ENCODE assay signal across 8 cellular contexts in the genomic region with DNA sequence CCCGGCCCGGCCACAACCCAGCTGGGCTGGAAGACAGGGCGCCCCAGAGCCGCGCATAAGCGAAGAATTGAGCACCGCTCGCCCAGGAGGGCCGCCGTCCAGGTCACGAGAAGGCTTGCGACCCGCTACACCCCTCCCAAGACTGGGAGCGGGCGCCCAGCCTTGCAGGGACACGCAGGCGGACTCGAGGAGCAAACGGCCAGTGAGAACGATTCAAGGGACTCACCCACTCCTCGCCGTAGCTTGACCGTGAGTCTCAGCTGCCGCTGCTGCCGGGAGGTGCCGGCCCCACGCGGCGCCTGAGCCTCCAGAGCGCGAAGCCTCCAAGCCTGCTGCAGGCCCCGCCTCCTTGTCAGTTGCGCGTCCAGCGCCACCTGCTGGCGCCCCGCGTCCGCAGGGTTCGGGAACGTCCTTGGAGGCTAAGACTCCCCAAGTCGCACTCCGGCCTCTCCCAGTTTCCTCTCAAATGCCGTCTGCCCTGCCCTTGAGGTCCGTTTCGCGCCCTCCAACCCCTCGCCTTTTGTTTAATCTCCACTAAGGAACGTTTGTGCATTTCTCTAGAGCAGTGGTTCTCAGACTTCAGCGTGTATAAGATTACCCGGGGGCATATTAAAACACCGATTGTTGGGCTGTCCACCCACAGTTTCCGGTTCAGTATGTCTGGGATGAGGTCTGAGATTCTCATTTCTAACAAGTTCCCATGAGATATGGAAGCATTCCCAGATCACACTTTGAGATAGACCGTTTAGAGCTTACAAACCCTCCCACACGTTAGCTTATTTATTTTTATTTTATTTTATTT. TPM values are rescaled to one million over a fixed set of nuclear protein-coding genes. Genes with fewer than 3 reads are reported as not detected.
DNase-seq lines count a peak whose midpoint lies in the region; ATAC-seq and TF ChIP-seq lines count a peak whose summit lies in the region.
"Not testable (repeated sequence)": the region's sequence is repeated elsewhere in the genome, so short reads cannot be mapped to it uniquely, and the experiment has no call there.

A gene (minus strand): TSS at position 301 of the 802 bp plus-strand sequence. CDS start 5,333 bp downstream, outside the sequence.

- peaks cover 18% of the 10 kb centered on the region for H3K27me3 Mint-ChIP-seq in activated naive CD4-positive, alpha-beta T cell treated with anti-CD3 and anti-CD28 coated beads for 36 hours (ENCODE audit: low read depth)
- H3K27me3 Mint-ChIP-seq in neural progenitor cell (ENCODE audit: insufficient read depth, low read depth) = not testable (repeated sequence)
- peaks cover 11% of the 10 kb centered on the region for H3K27me3 Mint-ChIP-seq in stimulated activated memory B cell treated with anti-CD40 and anti-IgM and Interleukin-4, amounts not matched to agents 10 μg/mL and 1 μg/mL and 100 μg/mL, for 72 hours

- peak within 1 kb of the TSS; percentile 77 to 90; a peak in 3 of 4 replicates for H4K8ac ChIP-seq in IMR-90 (ENCODE audit: low read depth in 2 of 2, low read length in 2 of 2)

- H2BK120ac ChIP-seq in IMR-90 (ENCODE audit: low read depth, low read length) = peak within 1 kb of the TSS; percentile 68

- not testable (repeated sequence) for H3K4me1 Mint-ChIP-seq in activated naive CD4-positive, alpha-beta T cell treated with anti-CD3 and anti-CD28 coated beads for 36 hours (ENCODE audit: low read depth); neural progenitor cell; stimulated activated memory B cell treated with anti-CD40 and anti-IgM and Interleukin-4, amounts not matched to agents 10 μg/mL and 1 μg/mL and 100 μg/mL, for 72 hours

- dilution Hi-C loops in IMR-90 (cut with HindIII; ENCODE audit: low sequenced_read_pairs, unreplicated experiment) = loop anchor here (25.0 kb wide), 1 partner anchor 388 kb away; no protein-coding TSS in a partner anchor

- not testable (repeated sequence) for H2BK15ac ChIP-seq in IMR-90 (ENCODE audit: low read depth, low read length)

- peak; percentile 34 for TF ChIP-seq RAD21 in IMR-90 (IDR thresholded peaks at IDR 0.05; ENCODE audit: low read length)

- in situ Hi-C loops in IMR-90 (cut with MboI; ENCODE audit: low sequenced_read_pairs) = not testable (repeated sequence)

- TF ChIP-seq CTCF in DND-41 (IDR thresholded peaks at IDR 0.05; ENCODE audit: borderline replicate concordance, extremely low read depth, low read length, poor library complexity, severe bottlenecking) = peak; percentile 64
- peak; percentile 71 for TF ChIP-seq CTCF in IMR-90 (conservative IDR thresholded peaks at IDR 0.05; ENCODE audit: low read depth, low read length)
- TF ChIP-seq CTCF in gastroesophageal sphincter (IDR thresholded peaks at IDR 0.05) = peak; percentile 55 to 84 (median 68)
- peak; percentile 71 for TF ChIP-seq CTCF in neural progenitor cell (IDR thresholded peaks at IDR 0.05)

- H3K36me3 ChIP-seq in DND-41 (ENCODE audit: insufficient read depth, low read length); IMR-90 (ENCODE audit: control insufficient read depth, insufficient read depth, low read length); gastroesophageal sphincter; neural progenitor cell: not testable (repeated sequence)

- not testable (repeated sequence) for H3K4me2 ChIP-seq in DND-41 (ENCODE audit: insufficient read depth, low read length)
- peak within 1 kb of the TSS; percentile 70 for H3K4me2 ChIP-seq in IMR-90 (ENCODE audit: low read depth, low read length)
- peak within 1 kb of the TSS; percentile 76 for H3K4me2 ChIP-seq in neural progenitor cell

- not testable (repeated sequence) for H4K5ac ChIP-seq in IMR-90 (ENCODE audit: low read depth, low read length)

- H3K9me3 Mint-ChIP-seq in activated naive CD4-positive, alpha-beta T cell treated with anti-CD3 and anti-CD28 coated beads for 36 hours; neural progenitor cell; stimulated activated memory B cell treated with anti-CD40 and anti-IgM and Interleukin-4, amounts not matched to agents 10 μg/mL and 1 μg/mL and 100 μg/mL, for 72 hours: not testable (repeated sequence)

- not testable (repeated sequence) for H3K9me1 ChIP-seq in IMR-90 (ENCODE audit: insufficient read depth, low read length)

- H3K9me3 ChIP-seq in DND-41 (ENCODE audit: insufficient read depth, low read length, severe bottlenecking); IMR-90 (ENCODE audit: control insufficient read depth, insufficient read depth, low read length); gastroesophageal sphincter; neural progenitor cell (ENCODE audit: low read depth): not testable (repeated sequence)

- not testable (repeated sequence) for TF ChIP-seq EP300 in gastroesophageal sphincter (IDR thresholded peaks at IDR 0.05)

- not testable (repeated sequence) for H3K79me1 ChIP-seq in IMR-90 (ENCODE audit: low read depth in 1 of 2, low read length in 2 of 2)

- H3K18ac ChIP-seq in IMR-90 (ENCODE audit: low read depth, low read length) = not testable (repeated sequence)

- H3K27ac Mint-ChIP-seq in activated naive CD4-positive, alpha-beta T cell treated with anti-CD3 and anti-CD28 coated beads for 36 hours; neural progenitor cell: not testable (repeated sequence)
- H3K27ac Mint-ChIP-seq in stimulated activated memory B cell treated with anti-CD40 and anti-IgM and Interleukin-4, amounts not matched to agents 10 μg/mL and 1 μg/mL and 100 μg/mL, for 72 hours = peak within 1 kb of the TSS; percentile 46

- not testable (repeated sequence) for H3F3A ChIP-seq in neural progenitor cell (ENCODE audit: low read depth)

- not testable (repeated sequence) for DNase-seq in DND-41
- DNase-seq in IMR-90 (peak; percentile 86), SIG-M5 treated with dmso at 0.1 percent for 504 hours (lab: John Stamatoyannopoulos, UW; ENCODE audit: unreplicated experiment) (peak; percentile 6), neural progenitor cell (ENCODE audit: low spot score) (peak; percentile 94)
- DNase-seq in activated naive CD4-positive, alpha-beta T cell treated with anti-CD3 and anti-CD28 coated beads for 36 hours = peak; percentile 90

- H4K20me1 ChIP-seq in DND-41 (ENCODE audit: insufficient read depth, low read length); IMR-90 (ENCODE audit: insufficient read depth, low read length); neural progenitor cell (ENCODE audit: low read depth): not testable (repeated sequence)

- H3K56ac ChIP-seq in IMR-90 (ENCODE audit: extremely low read depth, insufficient read depth, low read length) = not testable (repeated sequence)

- not testable (repeated sequence) for H3K14ac ChIP-seq in IMR-90 (replicated peaks; ENCODE audit: low read depth, low read length)

- not testable (repeated sequence) for H3K23ac ChIP-seq in IMR-90 (ENCODE audit: low read depth, low read length)

- not testable (repeated sequence) for H3K4me3 Mint-ChIP-seq in activated naive CD4-positive, alpha-beta T cell treated with anti-CD3 and anti-CD28 coated beads for 36 hours
- peak within 1 kb of the TSS; percentile 65 for H3K4me3 Mint-ChIP-seq in neural progenitor cell
- peak within 1 kb of the TSS; percentile 67 for H3K4me3 Mint-ChIP-seq in stimulated activated memory B cell treated with anti-CD40 and anti-IgM and Interleukin-4, amounts not matched to agents 10 μg/mL and 1 μg/mL and 100 μg/mL, for 72 hours

- H3K4ac ChIP-seq in IMR-90 (ENCODE audit: low read depth, low read length) = not testable (repeated sequence)

- H3K36me3 Mint-ChIP-seq in activated naive CD4-positive, alpha-beta T cell treated with anti-CD3 and anti-CD28 coated beads for 36 hours (ENCODE audit: low read depth); neural progenitor cell; stimulated activated memory B cell treated with anti-CD40 and anti-IgM and Interleukin-4, amounts not matched to agents 10 μg/mL and 1 μg/mL and 100 μg/mL, for 72 hours: not testable (repeated sequence)

- H2AFZ ChIP-seq in DND-41 (ENCODE audit: low read depth, low read length) = not testable (repeated sequence)
- H2AFZ ChIP-seq in IMR-90 (replicated peaks; ENCODE audit: low read length, poor library complexity) (peak within 1 kb of the TSS; percentile 80), neural progenitor cell (replicated peaks) (peak within 1 kb of the TSS; percentile 86)

- intact Hi-C loops in IMR-90 (cut with micrococcal nuclease) = loop anchor here (1.0 kb wide), 1 partner anchor 390 kb away; no protein-coding TSS in a partner anchor
- intact Hi-C loops in activated naive CD4-positive, alpha-beta T cell treated with anti-CD3 and anti-CD28 coated beads for 36 hours (cut with micrococcal nuclease) = loop anchor here (1.0 to 2.0 kb wide), 2 partner anchors 47 to 390 kb away; no protein-coding TSS in a partner anchor

- not testable (repeated sequence) for BruUV-seq in IMR-90 (replicated peaks; lab: Mats Ljungman, UMichigan)

- not testable (repeated sequence) for H3K4me3 ChIP-seq in DND-41 (ENCODE audit: low read depth in 1 of 2, low read length in 2 of 2)
- H3K4me3 ChIP-seq in IMR-90 (ENCODE audit: insufficient read depth, low read depth, low read length) (peak within 1 kb of the TSS; percentile 56), gastroesophageal sphincter (peak within 1 kb of the TSS; percentile 16 to 42), neural progenitor cell (peak within 1 kb of the TSS; percentile 37)

- POLR2A ChIA-PET in IMR-90 (lab: Charles Lee; ENCODE audit: unreplicated experiment) = not testable (repeated sequence)

- H3K4me1 ChIP-seq in DND-41 (ENCODE audit: insufficient read depth, low read length); IMR-90 (ENCODE audit: control insufficient read depth, insufficient read depth, low read length); gastroesophageal sphincter; neural progenitor cell: not testable (repeated sequence)

- H2AK5ac ChIP-seq in IMR-90 (ENCODE audit: low read depth, low read length) = not testable (repeated sequence)

- TF ChIP-seq POLR2A in IMR-90 (IDR thresholded peaks at IDR 0.05; ENCODE audit: low read depth, low read length); gastroesophageal sphincter (IDR thresholded peaks at IDR 0.05): not testable (repeated sequence)

- H3K9ac ChIP-seq in DND-41 (ENCODE audit: low read depth, low read length); neural progenitor cell: not testable (repeated sequence)
- peak within 1 kb of the TSS; percentile 59 for H3K9ac ChIP-seq in IMR-90 (ENCODE audit: low read depth, low read length)

- not testable (repeated sequence) for H3K79me2 ChIP-seq in DND-41 (ENCODE audit: insufficient read depth, low read length); neural progenitor cell (ENCODE audit: low read depth)

- not testable (repeated sequence) for H4K91ac ChIP-seq in IMR-90 (ENCODE audit: insufficient read depth, low read depth, low read length)

- ATAC-seq in DND-41 (ENCODE audit: insufficient read depth, low read depth) (peak; percentile 61; the same call in 2 of the 3 replicates), GM21786 (IDR thresholded peaks at IDR 0.05; ENCODE audit: unreplicated experiment) (peak; percentile 86), IMR-90 (ENCODE audit: low read depth) (peak; percentile 85), gastroesophageal sphincter (peak; percentile 95)
- ATAC-seq in stimulated activated memory B cell treated with anti-CD40 and anti-IgM and Interleukin-4, amounts not matched to agents 10 μg/mL and 1 μg/mL and 100 μg/mL, for 72 hours = peak; percentile 96

- H2BK20ac ChIP-seq in IMR-90 (ENCODE audit: low read depth, low read length) = peak within 1 kb of the TSS; percentile 18; the same call in 1 of the 2 replicates

- 8% methylated on average over 15 of the region's 55 CpGs; no CpG with 5 or more reads in 1 of the 2 experiments for WGBS in IMR-90 (ENCODE audit: extremely low coverage in 2 of 2, insufficient read length in 1 of 2), 2 experiments
- 18 to 28% methylated on average over 7 to 13 of the region's 55 CpGs for WGBS in gastroesophageal sphincter (ENCODE audit: low coverage in 1 of 2), 2 donors

- H2AK9ac ChIP-seq in IMR-90 (replicated peaks; ENCODE audit: low read depth, low read length, poor library complexity) = not testable (repeated sequence)

- H3K27ac ChIP-seq in DND-41 (ENCODE audit: low read length); neural progenitor cell: not testable (repeated sequence)
- peak within 1 kb of the TSS; percentile 73; the same call in 1 of the 2 replicates for H3K27ac ChIP-seq in IMR-90 (ENCODE audit: insufficient read depth, low read length)
- peak within 1 kb of the TSS in 1 of 4 donors; percentile 45 for H3K27ac ChIP-seq in gastroesophageal sphincter

- CTCF ChIA-PET in IMR-90 (lab: Yijun Ruan, JAX) = interaction anchor here (0.6 to 0.8 kb wide), 2 partner anchors 389 to 390 kb away, joined by 3 read pairs; no protein-coding TSS in a partner anchor
- CTCF ChIA-PET in activated naive CD4-positive, alpha-beta T cell treated with anti-CD3 and anti-CD28 coated beads for 36 hours (lab: Charles Lee) = interaction anchor here (0.6 to 1.9 kb wide), 7 partner anchors 19 to 457 kb away, joined by 3 to 6 read pairs (median 4); no protein-coding TSS in a partner anchor

- H2BK5ac ChIP-seq in IMR-90 (ENCODE audit: low read depth, low read length, poor library complexity, severe bottlenecking) = not testable (repeated sequence)

- not testable (repeated sequence) for H3K27me3 ChIP-seq in DND-41 (ENCODE audit: insufficient read depth, low read length, poor library complexity); IMR-90 (ENCODE audit: control insufficient read depth, insufficient read depth, low read length)
- peaks cover 23% of the 10 kb centered on the region for H3K27me3 ChIP-seq in gastroesophageal sphincter
- peaks cover 20% of the 10 kb centered on the region for H3K27me3 ChIP-seq in neural progenitor cell

RNA-seq across cellular contexts. Expression of the gene that starts here (rescaled TPM):
- total RNA-seq in IMR-90 (2012; rRNA removed) (13.8 and 21.1 TPM in 2 replicates), gastroesophageal sphincter (1 to 10 TPM in 1 of 4 donors, under 1 TPM in 2, not detected in 1; 0.66 to 2.8 (median 0.67) TPM), neural progenitor cell (ENCODE audit: low replicate concordance) (1.6 and 3.0 TPM in 2 replicates)
- 7.9 and 8.3 TPM in 2 replicates for polyA plus RNA-seq in IMR-90 (2012; rRNA removed)
- polyA plus RNA-seq in IMR-90 (2012; cell fraction: cytosol; rRNA removed) = 1.9 and 4.7 TPM in 2 replicates
- polyA plus RNA-seq in IMR-90 (2012; cell fraction: nucleus; rRNA removed; ENCODE audit: low replicate concordance) = 1.0 and 3.9 TPM in 2 replicates
- under 1 TPM in 1 of 2 experiments, not detected in 1; 0.19 TPM for total RNA-seq in activated naive CD4-positive, alpha-beta T cell treated with anti-CD3 and anti-CD28 coated beads for 36 hours

Comparison
In these comparisons a context has a peak if more than half of its experiments do, and no peak if none do; other contexts are left out.
1. Peak in DNase-seq in activated naive CD4-positive, alpha-beta T cell treated with anti-CD3 and anti-CD28 coated beads for 36 hours; RNA of the gene not detected or under 1 TPM.